Comparison of ENCODE assay signal across 11 cellular contexts in the genomic region with DNA sequence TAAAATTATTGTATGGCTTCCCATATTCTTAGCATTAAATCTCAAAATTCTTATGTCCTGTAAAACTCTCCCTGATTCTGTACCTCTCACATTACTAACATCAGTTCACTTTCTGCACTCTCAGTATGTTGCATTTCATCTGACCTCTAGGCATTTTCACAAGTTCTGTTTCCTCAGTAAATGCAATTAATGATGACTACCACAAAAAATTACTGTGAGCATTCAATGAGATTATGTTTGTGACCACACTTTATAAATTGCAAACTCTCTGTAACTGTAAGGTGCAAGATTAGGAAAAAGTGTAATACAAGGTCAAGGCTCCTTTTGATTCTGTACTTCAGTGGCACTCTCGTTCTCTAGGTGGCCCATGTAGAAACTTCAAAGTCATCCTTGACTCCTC.
"Had no signal": no experiment of that assay in that cellular context is flagged by ENCODE, and none has a peak within 500 bp of the region (broad histone marks: within the 10 kb centered on the region; RNA-seq: fewer than 3 reads in every experiment).

No MANE protein-coding gene starts in this region.

- FAIRE-seq: H1, H54 had no signal

- H3K4me3 ChIP-seq: GM23248, GM23338, HAP-1 had no signal

- DNase-seq: GM23248, GOT3, H7, H9, HCEC 1CT, HFFc6 had no signal

- H3K9me3 ChIP-seq: HAP-1 had no signal

- H3K27ac ChIP-seq: GM23248 had no signal

- H3K4me1 ChIP-seq: HAP-1 had no signal

- ATAC-seq: GM23338, HCT116 had no signal

- H3K36me3 ChIP-seq: HAP-1 had no signal

- H3K9ac ChIP-seq: GM23248 had no signal

- H3K4me2 ChIP-seq: GM23338 had no signal

- H2AFZ ChIP-seq: GM23248, GM23338 had no signal
